12 cellular contexts compared by ENCODE assay signal in genomic region chr18:60146220-60146960, GRCh38.
DNase-seq lines count a peak whose midpoint lies in the region; ATAC-seq, FAIRE-seq and TF ChIP-seq lines count a peak whose summit lies in the region.
"Had no signal": no experiment of that assay in that cellular context is flagged by ENCODE, and none has a peak within 500 bp of the region (broad histone marks: within the 10 kb centered on the region; RNA-seq: fewer than 3 reads in every experiment).

No MANE protein-coding gene starts in this region.

- H3K9me3 ChIP-seq in suprapubic skin: no peaks in the 10 kb centered on the region

- no peaks in the 10 kb centered on the region for H3K4me1 ChIP-seq in suprapubic skin

- ATAC-seq in GM21723 (IDR thresholded peaks at IDR 0.05; ENCODE audit: unreplicated experiment): peak; percentile 77
- peak; percentile 97 for ATAC-seq in HG03378 (IDR thresholded peaks at IDR 0.05; ENCODE audit: unreplicated experiment)

- no peak for TF ChIP-seq CTCF in choroid plexus epithelial cell (conservative IDR thresholded peaks at IDR 0.05; ENCODE audit: low read depth, low read length)
- no peak for TF ChIP-seq CTCF in suprapubic skin (IDR thresholded peaks at IDR 0.05)

- H3K36me3 ChIP-seq in suprapubic skin: no peaks in the 10 kb centered on the region

- no peak for TF ChIP-seq POLR2A in suprapubic skin (IDR thresholded peaks at IDR 0.05)

- H3K4me3 ChIP-seq in choroid plexus epithelial cell (ENCODE audit: low read depth, low read length) (no peak overlapping the region), suprapubic skin (no peak overlapping the region)

- FAIRE-seq in GM18507 (lab: Jason Lieb, UNC): peak; percentile 45

- no peaks in the 10 kb centered on the region for H3K27me3 ChIP-seq in suprapubic skin

- H3K27ac ChIP-seq in suprapubic skin: no peak overlapping the region

- no peak for TF ChIP-seq EP300 in suprapubic skin (IDR thresholded peaks at IDR 0.05)

- no peak for DNase-seq in GM18507 (ENCODE audit: extremely low spot score, insufficient read length, low read depth)
- peak; percentile 34 for DNase-seq in choroid plexus epithelial cell (ENCODE audit: low read depth)
- DNase-seq in suprapubic skin (ENCODE audit: low spot score in 2 of 2): no peak
- DNase-seq in activated CD4-positive, alpha-beta T cell treated with anti-CD3 and anti-CD28 coated beads, Interleukin-2, amount 50 U/mL, for 1 hour: no peak
- DNase-seq in stimulated activated CD4-positive, alpha-beta T cell treated with anti-CD3 and anti-CD28 coated beads, Interleukin-1b, Interleukin-23, amount 100 ng/mL, for 48 hours: no peak
- no peak for DNase-seq in stimulated activated naive CD4-positive, alpha-beta T cell (lab: John Stamatoyannopoulos, UW)
- DNase-seq: activated T-cell treated with anti-CD3 and anti-CD28 coated beads, Interleukin-2, amount 50 U/mL, for 4 hours; NCI-H1105; nucleus accumbens; SHP77 treated with DMSO at 0.1 percent for 48 hours had no signal

- WGBS in suprapubic skin: 89% methylated on average over 11 of the region's 11 CpGs
